In the genomic region with DNA sequence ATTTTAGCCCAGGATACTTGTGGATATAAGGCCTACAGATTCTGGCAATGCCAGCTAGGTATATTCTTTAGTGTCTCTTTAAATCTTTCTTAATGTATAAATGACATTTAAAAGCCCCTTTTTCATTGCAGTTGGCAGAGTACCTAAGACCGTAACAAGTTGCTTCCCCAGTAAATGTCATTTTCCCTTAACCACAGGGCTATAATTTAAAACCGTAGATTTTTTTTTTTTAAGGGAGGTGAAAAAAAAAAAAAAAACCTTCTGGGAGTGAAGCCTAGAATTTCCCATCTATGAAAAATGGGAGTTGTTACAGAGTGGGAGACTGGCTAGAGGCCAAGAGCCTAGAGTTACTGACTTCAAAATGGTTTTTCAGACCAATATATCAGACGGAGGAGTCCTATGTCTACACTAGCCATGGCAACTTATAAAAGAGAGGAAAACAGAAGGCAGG, we compare ENCODE assay signal across 16 cellular contexts.
A peak's percentile ranks its signal among the peaks of the same experiment; 100 is the strongest.
DNase-seq lines count a peak whose midpoint lies in the region; ATAC-seq and TF ChIP-seq lines count a peak whose summit lies in the region.
"Had no signal": no experiment of that assay in that cellular context is flagged by ENCODE, and none has a peak within 500 bp of the region (broad histone marks: within the 10 kb centered on the region; RNA-seq: fewer than 3 reads in every experiment).

No MANE protein-coding gene starts in this region.

- no peak overlapping the region for H3K4me3 ChIP-seq in SK-N-SH (ENCODE audit: low read depth in 2 of 2, low read length in 1 of 2)
- H3K4me3 ChIP-seq in fibroblast of the aortic adventitia (ENCODE audit: low read depth, low read length), result no peak overlapping the region
- H3K4me3 ChIP-seq: GM12878, HAP-1 had no signal

- peaks cover 3% of the 10 kb centered on the region for H3K27me3 Mint-ChIP-seq in T-helper 2 cell treated with Interferon-gamma antibody and Interleukin-4, amounts not matched to agents 5 μg/mL and 100 μg/mL, for 36 hours (ENCODE audit: low read depth)

- H3F3A ChIP-seq in SK-N-SH (replicated peaks; ENCODE audit: insufficient read depth), result no peaks in the 10 kb centered on the region

- no peak overlapping the region for H3K27ac Mint-ChIP-seq in T-helper 2 cell treated with Interferon-gamma antibody and Interleukin-4, amounts not matched to agents 5 μg/mL and 100 μg/mL, for 36 hours
- H3K27ac Mint-ChIP-seq: CD14-positive monocyte had no signal

- no peak for TF ChIP-seq RAD21 in Ishikawa (IDR thresholded peaks at IDR 0.05; ENCODE audit: low read depth)
- no peak for TF ChIP-seq RAD21 in SK-N-SH (IDR thresholded peaks at IDR 0.05; ENCODE audit: low read length)

- H3K9me2 ChIP-seq in SK-N-SH, result no peaks in the 10 kb centered on the region

- peaks cover 0 to 4% of the 10 kb centered on the region in 2 experiments; a peak in 2 of 4 replicates for H3K4me1 ChIP-seq in SK-N-SH (ENCODE audit: control insufficient read depth in 1 of 2, insufficient read depth in 2 of 2, low read depth in 1 of 2, low read length in 1 of 2)
- H3K4me1 ChIP-seq: Caco-2, HAP-1 had no signal

- no peaks in the 10 kb centered on the region for H3K36me3 ChIP-seq in SK-N-SH (replicated peaks in 1 of 2; ENCODE audit: control insufficient read depth in 1 of 2, insufficient read depth in 2 of 2, low read length in 1 of 2)
- H3K36me3 ChIP-seq: HAP-1 had no signal

- TF ChIP-seq CTCF in SK-N-SH (IDR thresholded peaks at IDR 0.05), result no peak
- no peak for TF ChIP-seq CTCF in fibroblast of the aortic adventitia (IDR thresholded peaks at IDR 0.05; ENCODE audit: insufficient read depth, low read length)

- no peaks in the 10 kb centered on the region for H3K79me2 ChIP-seq in SK-N-SH (ENCODE audit: insufficient read depth)

- peak; percentile 35; the same call in 1 of the 2 replicates for TF ChIP-seq EP300 in Ishikawa (IDR thresholded peaks at IDR 0.05; ENCODE audit: borderline replicate concordance)
- TF ChIP-seq EP300 in SK-N-SH (IDR thresholded peaks at IDR 0.05; ENCODE audit: borderline replicate concordance in 1 of 2, low read depth in 1 of 2, low read length in 1 of 2), result peak in 1 of 2 experiments; percentile 18; a peak in 1 of 4 replicates

- 0 out of 2 replicates have a peak overlapping the region, but pooled peaks have one; percentile 7 for H2AFZ ChIP-seq in SK-N-SH (ENCODE audit: low read depth)

- no peak overlapping the region for H3K4me3 Mint-ChIP-seq in T-helper 2 cell treated with Interferon-gamma antibody and Interleukin-4, amounts not matched to agents 5 μg/mL and 100 μg/mL, for 36 hours
- H3K4me3 Mint-ChIP-seq: CD14-positive monocyte had no signal

- H3K9me3 Mint-ChIP-seq in T-helper 2 cell treated with Interferon-gamma antibody and Interleukin-4, amounts not matched to agents 5 μg/mL and 100 μg/mL, for 36 hours, result no peaks in the 10 kb centered on the region

- H3K36me3 Mint-ChIP-seq in T-helper 2 cell treated with Interferon-gamma antibody and Interleukin-4, amounts not matched to agents 5 μg/mL and 100 μg/mL, for 36 hours (ENCODE audit: low read depth), result no peaks in the 10 kb centered on the region
- H3K36me3 Mint-ChIP-seq: CD14-positive monocyte had no signal

- H3K27ac ChIP-seq in SK-N-SH (ENCODE audit: low read depth in 2 of 2, low read length in 1 of 2), result peak overlapping the region; percentile 47 to 54; a peak in 3 of 4 replicates

- H4K20me1 ChIP-seq in SK-N-SH (ENCODE audit: insufficient read depth), result no peaks in the 10 kb centered on the region

- POLR2A ChIA-PET in SK-N-SH (lab: Yijun Ruan, JAX), result no interaction called here

- CTCF ChIA-PET in SK-N-SH (lab: Yijun Ruan, JAX), result no interaction called here

- DNase-seq in A172 (ENCODE audit: low spot score) (peak; percentile 46), SK-N-SH (no peak), fibroblast of the aortic adventitia (ENCODE audit: low read depth) (peak; percentile 52), SHP77 treated with DMSO at 0.1 percent for 48 hours (lab: John Stamatoyannopoulos, UW) (no peak)
- no peak for DNase-seq in T-helper 2 cell treated with Interferon-gamma antibody and Interleukin-4, amounts not matched to agents 5 μg/mL and 100 μg/mL, for 36 hours (ENCODE audit: low spot score)
- DNase-seq: Caco-2, NCI-H146, NCI-H2107, Right ventricle myocardium superior had no signal

- WGBS in SK-N-SH (ENCODE audit: low lambda C conversion rate), result 26% methylated on average over 3 of the region's 3 CpGs

- H3K9me3 ChIP-seq in SK-N-SH, result no peaks in the 10 kb centered on the region
- H3K9me3 ChIP-seq: Caco-2, HAP-1 had no signal

- no peak overlapping the region for H3K9ac ChIP-seq in SK-N-SH

- H3K4me1 Mint-ChIP-seq in T-helper 2 cell treated with Interferon-gamma antibody and Interleukin-4, amounts not matched to agents 5 μg/mL and 100 μg/mL, for 36 hours (ENCODE audit: low read depth), result peaks cover 12% of the 10 kb centered on the region

- H3K27me3 ChIP-seq in SK-N-SH (ENCODE audit: insufficient read depth), result no peaks in the 10 kb centered on the region

- ATAC-seq in HG03354 (IDR thresholded peaks at IDR 0.05; ENCODE audit: poor library complexity, severe bottlenecking, unreplicated experiment), result no peak
- no peak for ATAC-seq in HG02798 (IDR thresholded peaks at IDR 0.05; ENCODE audit: poor library complexity, unreplicated experiment)
- ATAC-seq: GM12878, Panc1 had no signal

- H3K4me2 ChIP-seq in SK-N-SH, result no peak overlapping the region

TF ChIP-seq in Ishikawa, 13 proteins besides CTCF, POLR2A, EP300 and RAD21:
- TF ChIP-seq NFIC (IDR thresholded peaks at IDR 0.05), result peak; percentile 71
- TF ChIP-seq TAF1 (IDR thresholded peaks at IDR 0.05; ENCODE audit: low read depth), result no peak

TF ChIP-seq in SK-N-SH, 30 proteins besides CTCF, POLR2A, EP300 and RAD21 (continues in another document):
- no peak for TF ChIP-seq ZBTB33 (IDR thresholded peaks at IDR 0.05; ENCODE audit: borderline replicate concordance, low read depth)
- no peak for TF ChIP-seq YY1 (IDR thresholded peaks at IDR 0.05; ENCODE audit: low read depth)
- TF ChIP-seq GATA2 (CRISPR knock-in tag; IDR thresholded peaks at IDR 0.05), result no peak
- TF ChIP-seq RXRA (IDR thresholded peaks at IDR 0.05; ENCODE audit: borderline replicate concordance, low read depth), result no peak
- 0 out of 2 replicates have a peak, but pooled peaks have one; percentile 63 for TF ChIP-seq NFIC (IDR thresholded peaks at IDR 0.05; ENCODE audit: borderline replicate concordance)
- TF ChIP-seq FOXM1 (IDR thresholded peaks at IDR 0.05; ENCODE audit: low read depth), result peak; percentile 21; the same call in 1 of the 2 replicates
- TF ChIP-seq MXI1 (IDR thresholded peaks at IDR 0.05; ENCODE audit: low read depth, low read length), result no peak
- 0 out of 2 replicates have a peak, but pooled peaks have one; percentile 32 for TF ChIP-seq SIN3A (IDR thresholded peaks at IDR 0.05; ENCODE audit: borderline replicate concordance, low read depth, low read length)
- no peak for TF ChIP-seq FOXJ3 (CRISPR knock-in tag; IDR thresholded peaks at IDR 0.05)
- no peak for TF ChIP-seq RCOR1 (IDR thresholded peaks at IDR 0.05; ENCODE audit: low read length)
- TF ChIP-seq FOSL2 (IDR thresholded peaks at IDR 0.05; ENCODE audit: borderline replicate concordance, low read depth), result no peak
- TF ChIP-seq MEF2A (IDR thresholded peaks at IDR 0.05; ENCODE audit: borderline replicate concordance, low read depth), result no peak
- TF ChIP-seq, protein P1, sequence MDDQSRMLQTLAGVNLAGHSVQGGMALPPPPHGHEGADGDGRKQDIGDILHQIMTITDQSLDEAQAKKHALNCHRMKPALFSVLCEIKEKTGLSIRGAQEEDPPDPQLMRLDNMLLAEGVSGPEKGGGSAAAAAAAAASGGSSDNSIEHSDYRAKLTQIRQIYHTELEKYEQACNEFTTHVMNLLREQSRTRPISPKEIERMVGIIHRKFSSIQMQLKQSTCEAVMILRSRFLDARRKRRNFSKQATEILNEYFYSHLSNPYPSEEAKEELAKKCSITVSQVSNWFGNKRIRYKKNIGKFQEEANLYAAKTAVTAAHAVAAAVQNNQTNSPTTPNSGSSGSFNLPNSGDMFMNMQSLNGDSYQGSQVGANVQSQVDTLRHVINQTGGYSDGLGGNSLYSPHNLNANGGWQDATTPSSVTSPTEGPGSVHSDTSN (IDR thresholded peaks at IDR 0.05), result peak; percentile 60; the same call in 1 of the 2 replicates
- TF ChIP-seq JUND (IDR thresholded peaks at IDR 0.05), result peak; percentile 15; the same call in 1 of the 2 replicates
- no peak for TF ChIP-seq USF2 (IDR thresholded peaks at IDR 0.05; ENCODE audit: borderline replicate concordance, low read depth, low read length)
- TF ChIP-seq IRF3 (IDR thresholded peaks at IDR 0.05; ENCODE audit: low read depth, low read length), result no peak

Comparison
In these comparisons a context has a peak if more than half of its experiments do, and no peak if none do; other contexts are left out.
1. DNase-seq: peak in A172 (single experiment) and fibroblast of the aortic adventitia (single experiment); none in SK-N-SH (single experiment), SHP77 treated with DMSO at 0.1 percent for 48 hours (single experiment) and T-helper 2 cell treated with Interferon-gamma antibody and Interleukin-4, amounts not matched to agents 5 μg/mL and 100 μg/mL, for 36 hours (single experiment).